Comparison of ENCODE assay signal across 8 cellular contexts in the genomic region with DNA sequence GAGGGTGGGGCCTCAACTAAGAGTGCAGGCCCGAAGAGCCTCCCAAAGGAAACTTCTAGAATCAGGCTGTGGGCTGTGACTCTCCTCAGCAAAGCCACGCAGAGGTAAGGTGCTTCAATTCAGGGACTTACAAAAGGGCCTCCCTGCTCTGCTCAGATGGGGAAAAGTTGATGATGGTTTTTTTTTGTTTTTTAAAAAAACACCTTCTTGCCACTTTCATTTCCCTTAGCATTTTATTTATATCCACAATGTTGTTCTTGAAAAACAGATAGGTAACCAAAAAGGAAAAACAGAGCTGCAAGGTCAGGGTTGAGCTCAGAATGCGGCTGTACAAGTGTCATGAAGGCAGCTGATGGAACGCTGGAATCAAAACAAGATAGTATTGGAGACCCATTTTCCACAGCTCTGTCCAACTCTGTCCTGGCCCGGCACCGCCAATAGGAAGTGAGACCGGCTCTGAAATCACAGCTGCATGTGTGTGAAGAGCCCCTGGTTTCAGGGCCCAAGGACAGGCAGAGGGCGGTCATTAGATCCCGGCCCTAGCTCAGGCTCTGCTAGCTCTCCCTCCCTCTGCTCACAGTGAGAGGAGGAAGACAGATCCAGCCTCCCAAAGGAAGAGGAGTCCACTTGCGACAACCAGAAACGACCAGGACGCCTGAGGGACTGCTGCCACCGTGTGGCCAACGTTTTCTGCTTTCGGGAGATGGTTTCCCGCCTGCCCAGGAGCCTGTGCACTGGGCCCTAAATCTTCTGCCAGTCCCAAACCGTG. TPM values are rescaled to one million over a fixed set of nuclear protein-coding genes. Genes with fewer than 3 reads are reported as not detected.
DNase-seq lines count a peak whose midpoint lies in the region; ATAC-seq and TF ChIP-seq lines count a peak whose summit lies in the region.

No MANE protein-coding gene starts in this region.

- no peaks in the 10 kb centered on the region for H3K27me3 ChIP-seq in right lobe of liver

- peak; percentile 90 for DNase-seq in 8988T
- DNase-seq in NCI-H2227 treated with DMSO at 0.1 percent for 48 hours (lab: John Stamatoyannopoulos, UW) = peak; percentile 64
- DNase-seq in activated CD4-positive, alpha-beta T cell treated with anti-CD3 and anti-CD28 coated beads, Interleukin-2, amount 50 U/mL, for 1 hour = peak; percentile 82
- peak; percentile 82 to 87 (median 85) for DNase-seq in right lobe of liver
- DNase-seq in stimulated activated CD4-positive, alpha-beta T cell treated with anti-CD3 and anti-CD28 coated beads, Interleukin-2, amount 100 ng/mL, for 48 hours = peak; percentile 69 to 76

- intact Hi-C loops in dendritic cell treated with granulocyte-macrophage colony-stimulating factor and Interleukin-4, amounts not matched to agents 40 ng/mL and 50 ng/mL, for 4 days (cut with micrococcal nuclease) = loop anchor here (1.0 to 5.0 kb wide), 2 partner anchors 56 to 136 kb away; no protein-coding TSS in a partner anchor
- intact Hi-C loops in right lobe of liver (cut with DNase I) = loop anchor here (5.0 kb wide), 1 partner anchor 136 kb away; no protein-coding TSS in a partner anchor

- H3K4me3 ChIP-seq in right lobe of liver = no peak overlapping the region

- H3K27me3 Mint-ChIP-seq in dendritic cell treated with granulocyte-macrophage colony-stimulating factor and Interleukin-4, amounts not matched to agents 40 ng/mL and 50 ng/mL, for 4 days = no peaks in the 10 kb centered on the region

- H3K27ac ChIP-seq in right lobe of liver = peak overlapping the region in 2 of 3 donors; percentile 47 to 55

- peaks cover 17% of the 10 kb centered on the region for H3K4me1 Mint-ChIP-seq in dendritic cell treated with granulocyte-macrophage colony-stimulating factor and Interleukin-4, amounts not matched to agents 40 ng/mL and 50 ng/mL, for 4 days (ENCODE audit: low read depth)

- WGBS in right lobe of liver (ENCODE audit: insufficient coverage, low coverage, low lambda C conversion rate, missing lambda C conversion rate) = 37% methylated on average over 6 of the region's 17 CpGs

- peaks cover 0 to 31% (median 9%) of the 10 kb centered on the region in 4 donors for H3K36me3 ChIP-seq in right lobe of liver

- H3K4me1 ChIP-seq in right lobe of liver = no peaks in the 10 kb centered on the region

- no peaks in the 10 kb centered on the region for H3K9me3 ChIP-seq in right lobe of liver

- peak overlapping the region; percentile 58 for H3K27ac Mint-ChIP-seq in dendritic cell treated with granulocyte-macrophage colony-stimulating factor and Interleukin-4, amounts not matched to agents 40 ng/mL and 50 ng/mL, for 4 days

- peak; percentile 73 to 88 (median 86) for TF ChIP-seq CTCF in right lobe of liver (IDR thresholded peaks at IDR 0.05)

- H3K9me3 Mint-ChIP-seq in dendritic cell treated with granulocyte-macrophage colony-stimulating factor and Interleukin-4, amounts not matched to agents 40 ng/mL and 50 ng/mL, for 4 days = no peaks in the 10 kb centered on the region

- no peak overlapping the region for H3K4me3 Mint-ChIP-seq in dendritic cell treated with granulocyte-macrophage colony-stimulating factor and Interleukin-4, amounts not matched to agents 40 ng/mL and 50 ng/mL, for 4 days

- TF ChIP-seq POLR2A in GM15510 (IDR thresholded peaks at IDR 0.05; ENCODE audit: borderline replicate concordance, extremely low read depth, insufficient read length) (peak; percentile 16), right lobe of liver (IDR thresholded peaks at IDR 0.05) (no peak)

- H3K36me3 Mint-ChIP-seq in dendritic cell treated with granulocyte-macrophage colony-stimulating factor and Interleukin-4, amounts not matched to agents 40 ng/mL and 50 ng/mL, for 4 days (ENCODE audit: low read depth) = peaks cover 79% of the 10 kb centered on the region

- ATAC-seq in right lobe of liver (peak; percentile 86 to 93 (median 88)), HG02840 (IDR thresholded peaks at IDR 0.05; ENCODE audit: low FRiP score, unreplicated experiment) (no peak)

RNA-seq across cellular contexts. Expression of gene KLF2, which starts 58.3 kb away (rescaled TPM):
- total RNA-seq in right lobe of liver = 10 to 100 TPM in 1 of 6 experiments, 1 to 10 TPM in 5; 3.7 to 10.1 (median 4.8) TPM
